ENCODE assay signal across 31 cellular contexts in genomic region chr4:136551753-136552152, GRCh38.
"Had no signal": no experiment of that assay in that cellular context is flagged by ENCODE, and none has a peak within 500 bp of the region (broad histone marks: within the 10 kb centered on the region; RNA-seq: fewer than 3 reads in every experiment).

No MANE protein-coding gene starts in this region.

- H3K4me1 ChIP-seq: adrenal gland, ascending aorta, body of pancreas, breast epithelium had no signal

- H3K4me3 ChIP-seq: adrenal gland, ascending aorta, body of pancreas, breast epithelium, cardiac muscle cell had no signal

- H3K9me3 ChIP-seq: adrenal gland, ascending aorta, body of pancreas, breast epithelium had no signal

- DNase-seq: activated effector memory CD4-positive, alpha-beta T cell treated with anti-CD3 and anti-CD28 coated beads, Interleukin-2, amount 50 U/mL, for 16 hours; activated effector memory CD4-positive, alpha-beta T cell treated with Interleukin-2 at 50 U/mL for 16 hours; activated gamma-delta T cell; activated gamma-delta T cell treated with Interleukin-2 at 50 U/mL for 16 hours; activated naive CD4-positive, alpha-beta T cell; activated naive CD4-positive, alpha-beta T cell treated with anti-CD3 and anti-CD28 coated beads for 36 hours; activated naive CD4-positive, alpha-beta T cell treated with anti-CD3 and anti-CD28 coated beads, Interleukin-2, amount 10 ng/mL, durations not matched to agents 7 days and 5 days; activated naive CD4-positive, alpha-beta T cell treated with anti-CD3 and anti-CD28 coated beads, Interleukin-2, amount 50 U/mL, for 16 hours; activated naive CD4-positive, alpha-beta T cell treated with Interleukin-2 at 50 U/mL for 16 hours; activated naive CD8-positive, alpha-beta T cell treated with anti-CD3 and anti-CD28 coated beads for 36 hours; activated naive CD8-positive, alpha-beta T cell treated with anti-CD3 and anti-CD28 coated beads, Interleukin-2, amount 10 ng/mL, durations not matched to agents 7 days and 5 days; activated naive CD8-positive, alpha-beta T cell treated with anti-CD3 and anti-CD28 coated beads, Interleukin-2, amount 50 U/mL, for 24 hours; activated T-cell treated with anti-CD3 and anti-CD28 coated beads, Interleukin-2, amount 50 U/mL, for 24 hours; activated T-cell treated with anti-CD3 and anti-CD28 coated beads, Interleukin-2, amount 50 U/mL, for 4 hours; activated T-cell treated with anti-CD3 and anti-CD28 coated beads, Interleukin-2, amount 50 U/mL, for 48 hours; activated T-cell treated with anti-CD3 and anti-CD28 coated beads, Interleukin-2, amount 50 U/mL, for 72 hours; adrenal gland; amniotic stem cell; amygdala; anterior cingulate cortex; aorta; body of pancreas; brain microvascular endothelial cell; caudate nucleus; central memory CD4-positive, alpha-beta T cell; cerebellar nuclear complex had no signal

- ATAC-seq: activated naive CD4-positive, alpha-beta T cell treated with anti-CD3 and anti-CD28 coated beads, Interleukin-2, amount 50 U/mL, for 72 hours; activated naive CD8-positive, alpha-beta T cell treated with anti-CD3 and anti-CD28 coated beads, Interleukin-2, amount 50 U/mL, for 24 hours; activated T-cell treated with anti-CD3 and anti-CD28 coated beads, Interleukin-2, amount 50 U/mL, for 4 hours; activated T-cell treated with anti-CD3 and anti-CD28 coated beads, Interleukin-2, amount 50 U/mL, for 72 hours; activated T-helper 17 cell treated with anti-CD3 and anti-CD28 coated beads, Interleukin-2, amount 50 U/mL, for 72 hours; body of pancreas had no signal

- H3K27ac ChIP-seq: adrenal gland, ascending aorta, body of pancreas, brain microvascular endothelial cell, breast epithelium, cardiac muscle cell had no signal

- H3K27me3 ChIP-seq: adrenal gland, ascending aorta, body of pancreas, brain microvascular endothelial cell, breast epithelium, cardiac muscle cell had no signal

- H3K36me3 ChIP-seq: adrenal gland, ascending aorta, brain microvascular endothelial cell, breast epithelium, cardiac muscle cell had no signal
